Comparison of ENCODE assay signal across 11 cellular contexts in genomic region chr6:19319005-19319404, GRCh38.
"Had no signal": no experiment of that assay in that cellular context is flagged by ENCODE, and none has a peak within 500 bp of the region (broad histone marks: within the 10 kb centered on the region; RNA-seq: fewer than 3 reads in every experiment).

No MANE protein-coding gene starts in this region.

- H3K4me2 ChIP-seq: GM23338 had no signal

- H3K27ac ChIP-seq: GM23248 had no signal

- H3K9me3 ChIP-seq: HAP-1 had no signal

- H3K9me3 Mint-ChIP-seq: GM23338, H9 had no signal

- H3K4me3 ChIP-seq: GM23248, GM23338, HAP-1 had no signal

- ATAC-seq: GM23338, HCT116 had no signal

- FAIRE-seq: H1, H54 had no signal

- H3K4me3 Mint-ChIP-seq: GM23338, H9, HFFc6 had no signal

- H3K36me3 ChIP-seq: HAP-1 had no signal

- DNase-seq: GM23248, GOT3, H7, H9, HCEC 1CT, HFFc6 had no signal

- H3K27ac Mint-ChIP-seq: GM23338, H9, HFFc6 had no signal

- H3K4me1 ChIP-seq: HAP-1 had no signal

- H3K9ac ChIP-seq: GM23248 had no signal

- H2AFZ ChIP-seq: GM23248, GM23338 had no signal
